ENCODE assay signal across 1 cellular context in the genomic region with DNA sequence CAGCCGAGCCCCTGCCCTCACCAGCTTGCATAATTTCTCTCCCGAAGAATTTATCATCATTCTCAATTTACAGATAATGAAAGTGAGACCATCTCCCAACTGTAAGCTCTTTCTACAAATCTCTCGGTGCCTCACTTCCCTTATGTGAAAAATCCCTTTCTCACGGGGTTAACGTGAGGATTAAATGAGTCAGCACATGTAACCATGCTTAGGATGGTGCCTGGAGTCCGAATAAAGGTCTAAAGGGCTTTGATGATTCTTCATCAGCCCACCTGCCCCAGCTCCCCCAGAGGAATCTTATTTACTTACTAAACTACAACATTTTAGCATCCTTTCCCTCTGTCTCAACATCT.
TF ChIP-seq lines count a peak whose summit lies in the region.

No MANE protein-coding gene starts in this region.

TF ChIP-seq in HepG2, 621 proteins besides CTCF, POLR2A, EP300 and RAD21 (continued from another document):
- TF ChIP-seq JARID2 (CRISPR knock-in tag; IDR thresholded peaks at IDR 0.05; ENCODE audit: insufficient replicate concordance) (no peak), SATB2 (CRISPR knock-in tag; IDR thresholded peaks at IDR 0.05) (no peak), ZZZ3 (CRISPR knock-in tag; IDR thresholded peaks at IDR 0.05; ENCODE audit: borderline replicate concordance) (no peak), ZNF619 (CRISPR knock-in tag; IDR thresholded peaks at IDR 0.05) (no peak), PTBP1 (IDR thresholded peaks at IDR 0.05; ENCODE audit: low read depth, low read length, poor library complexity, severe bottlenecking) (no peak), CENPX (CRISPR knock-in tag; IDR thresholded peaks at IDR 0.05) (no peak), ZFP36L2 (CRISPR knock-in tag; IDR thresholded peaks at IDR 0.05) (no peak), EZH2 (conservative IDR thresholded peaks at IDR 0.05; ENCODE audit: low read depth, low read length) (no peak)
- TF ChIP-seq, protein P1, sequence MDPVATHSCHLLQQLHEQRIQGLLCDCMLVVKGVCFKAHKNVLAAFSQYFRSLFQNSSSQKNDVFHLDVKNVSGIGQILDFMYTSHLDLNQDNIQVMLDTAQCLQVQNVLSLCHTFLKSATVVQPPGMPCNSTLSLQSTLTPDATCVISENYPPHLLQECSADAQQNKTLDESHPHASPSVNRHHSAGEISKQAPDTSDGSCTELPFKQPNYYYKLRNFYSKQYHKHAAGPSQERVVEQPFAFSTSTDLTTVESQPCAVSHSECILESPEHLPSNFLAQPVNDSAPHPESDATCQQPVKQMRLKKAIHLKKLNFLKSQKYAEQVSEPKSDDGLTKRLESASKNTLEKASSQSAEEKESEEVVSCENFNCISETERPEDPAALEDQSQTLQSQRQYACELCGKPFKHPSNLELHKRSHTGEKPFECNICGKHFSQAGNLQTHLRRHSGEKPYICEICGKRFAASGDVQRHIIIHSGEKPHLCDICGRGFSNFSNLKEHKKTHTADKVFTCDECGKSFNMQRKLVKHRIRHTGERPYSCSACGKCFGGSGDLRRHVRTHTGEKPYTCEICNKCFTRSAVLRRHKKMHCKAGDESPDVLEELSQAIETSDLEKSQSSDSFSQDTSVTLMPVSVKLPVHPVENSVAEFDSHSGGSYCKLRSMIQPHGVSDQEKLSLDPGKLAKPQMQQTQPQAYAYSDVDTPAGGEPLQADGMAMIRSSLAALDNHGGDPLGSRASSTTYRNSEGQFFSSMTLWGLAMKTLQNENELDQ (CRISPR knock-in tag; IDR thresholded peaks at IDR 0.05; ENCODE audit: borderline replicate concordance): no peak
- TF ChIP-seq, protein P2, sequence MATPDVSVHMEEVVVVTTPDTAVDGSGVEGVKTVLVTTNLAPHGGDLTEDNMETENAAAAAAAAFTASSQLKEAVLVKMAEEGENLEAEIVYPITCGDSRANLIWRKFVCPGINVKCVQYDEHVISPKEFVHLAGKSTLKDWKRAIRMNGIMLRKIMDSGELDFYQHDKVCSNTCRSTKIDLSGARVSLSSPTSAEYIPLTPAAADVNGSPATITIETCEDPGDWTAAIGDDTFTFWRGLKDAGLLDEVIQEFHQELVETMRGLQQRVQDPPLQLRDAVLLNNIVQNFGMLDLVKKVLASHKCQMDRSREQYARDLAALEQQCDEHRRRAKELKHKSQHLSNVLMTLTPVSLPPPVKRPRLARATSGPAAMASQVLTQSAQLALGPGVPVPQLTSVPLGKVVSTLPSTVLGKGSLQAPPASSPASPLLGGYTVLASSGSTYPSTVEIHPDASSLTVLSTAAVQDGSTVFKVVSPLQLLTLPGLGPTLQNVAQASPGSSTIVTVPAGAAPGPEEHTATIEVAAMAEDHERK (CRISPR knock-in tag; IDR thresholded peaks at IDR 0.05; ENCODE audit: low read depth): no peak
TF ChIP-seq in HepG2: peak in this region for 0.
